1 cellular context compared by ENCODE assay signal in genomic region chr11:57310091-57310490, GRCh38.
TF ChIP-seq lines count a peak whose summit lies in the region.

No MANE protein-coding gene starts in this region.

TF ChIP-seq in GM23338, 12 proteins besides CTCF, POLR2A, EP300 and RAD21:
- TF ChIP-seq POLR2AphosphoS5 (IDR thresholded peaks at IDR 0.05; ENCODE audit: low read depth) (no peak), NANOG (IDR thresholded peaks at IDR 0.05; ENCODE audit: borderline replicate concordance) (no peak), REST (IDR thresholded peaks at IDR 0.05; ENCODE audit: unreplicated experiment) (no peak), CREB1 (CRISPR knock-in tag; IDR thresholded peaks at IDR 0.05; ENCODE audit: low read depth) (no peak), ZNF114 (CRISPR knock-in tag; IDR thresholded peaks at IDR 0.05) (no peak), ZNF331 (CRISPR knock-in tag; IDR thresholded peaks at IDR 0.05; ENCODE audit: low read depth) (no peak), EZH2 (IDR thresholded peaks at IDR 0.05; ENCODE audit: low read depth, unreplicated experiment) (no peak), STAT1 (IDR thresholded peaks at IDR 0.05; ENCODE audit: unreplicated experiment) (no peak), EZH2phosphoT487 (IDR thresholded peaks at IDR 0.05; ENCODE audit: unreplicated experiment) (no peak), JUNB (IDR thresholded peaks at IDR 0.05; ENCODE audit: unreplicated experiment) (no peak)
- TF ChIP-seq, protein P1, sequence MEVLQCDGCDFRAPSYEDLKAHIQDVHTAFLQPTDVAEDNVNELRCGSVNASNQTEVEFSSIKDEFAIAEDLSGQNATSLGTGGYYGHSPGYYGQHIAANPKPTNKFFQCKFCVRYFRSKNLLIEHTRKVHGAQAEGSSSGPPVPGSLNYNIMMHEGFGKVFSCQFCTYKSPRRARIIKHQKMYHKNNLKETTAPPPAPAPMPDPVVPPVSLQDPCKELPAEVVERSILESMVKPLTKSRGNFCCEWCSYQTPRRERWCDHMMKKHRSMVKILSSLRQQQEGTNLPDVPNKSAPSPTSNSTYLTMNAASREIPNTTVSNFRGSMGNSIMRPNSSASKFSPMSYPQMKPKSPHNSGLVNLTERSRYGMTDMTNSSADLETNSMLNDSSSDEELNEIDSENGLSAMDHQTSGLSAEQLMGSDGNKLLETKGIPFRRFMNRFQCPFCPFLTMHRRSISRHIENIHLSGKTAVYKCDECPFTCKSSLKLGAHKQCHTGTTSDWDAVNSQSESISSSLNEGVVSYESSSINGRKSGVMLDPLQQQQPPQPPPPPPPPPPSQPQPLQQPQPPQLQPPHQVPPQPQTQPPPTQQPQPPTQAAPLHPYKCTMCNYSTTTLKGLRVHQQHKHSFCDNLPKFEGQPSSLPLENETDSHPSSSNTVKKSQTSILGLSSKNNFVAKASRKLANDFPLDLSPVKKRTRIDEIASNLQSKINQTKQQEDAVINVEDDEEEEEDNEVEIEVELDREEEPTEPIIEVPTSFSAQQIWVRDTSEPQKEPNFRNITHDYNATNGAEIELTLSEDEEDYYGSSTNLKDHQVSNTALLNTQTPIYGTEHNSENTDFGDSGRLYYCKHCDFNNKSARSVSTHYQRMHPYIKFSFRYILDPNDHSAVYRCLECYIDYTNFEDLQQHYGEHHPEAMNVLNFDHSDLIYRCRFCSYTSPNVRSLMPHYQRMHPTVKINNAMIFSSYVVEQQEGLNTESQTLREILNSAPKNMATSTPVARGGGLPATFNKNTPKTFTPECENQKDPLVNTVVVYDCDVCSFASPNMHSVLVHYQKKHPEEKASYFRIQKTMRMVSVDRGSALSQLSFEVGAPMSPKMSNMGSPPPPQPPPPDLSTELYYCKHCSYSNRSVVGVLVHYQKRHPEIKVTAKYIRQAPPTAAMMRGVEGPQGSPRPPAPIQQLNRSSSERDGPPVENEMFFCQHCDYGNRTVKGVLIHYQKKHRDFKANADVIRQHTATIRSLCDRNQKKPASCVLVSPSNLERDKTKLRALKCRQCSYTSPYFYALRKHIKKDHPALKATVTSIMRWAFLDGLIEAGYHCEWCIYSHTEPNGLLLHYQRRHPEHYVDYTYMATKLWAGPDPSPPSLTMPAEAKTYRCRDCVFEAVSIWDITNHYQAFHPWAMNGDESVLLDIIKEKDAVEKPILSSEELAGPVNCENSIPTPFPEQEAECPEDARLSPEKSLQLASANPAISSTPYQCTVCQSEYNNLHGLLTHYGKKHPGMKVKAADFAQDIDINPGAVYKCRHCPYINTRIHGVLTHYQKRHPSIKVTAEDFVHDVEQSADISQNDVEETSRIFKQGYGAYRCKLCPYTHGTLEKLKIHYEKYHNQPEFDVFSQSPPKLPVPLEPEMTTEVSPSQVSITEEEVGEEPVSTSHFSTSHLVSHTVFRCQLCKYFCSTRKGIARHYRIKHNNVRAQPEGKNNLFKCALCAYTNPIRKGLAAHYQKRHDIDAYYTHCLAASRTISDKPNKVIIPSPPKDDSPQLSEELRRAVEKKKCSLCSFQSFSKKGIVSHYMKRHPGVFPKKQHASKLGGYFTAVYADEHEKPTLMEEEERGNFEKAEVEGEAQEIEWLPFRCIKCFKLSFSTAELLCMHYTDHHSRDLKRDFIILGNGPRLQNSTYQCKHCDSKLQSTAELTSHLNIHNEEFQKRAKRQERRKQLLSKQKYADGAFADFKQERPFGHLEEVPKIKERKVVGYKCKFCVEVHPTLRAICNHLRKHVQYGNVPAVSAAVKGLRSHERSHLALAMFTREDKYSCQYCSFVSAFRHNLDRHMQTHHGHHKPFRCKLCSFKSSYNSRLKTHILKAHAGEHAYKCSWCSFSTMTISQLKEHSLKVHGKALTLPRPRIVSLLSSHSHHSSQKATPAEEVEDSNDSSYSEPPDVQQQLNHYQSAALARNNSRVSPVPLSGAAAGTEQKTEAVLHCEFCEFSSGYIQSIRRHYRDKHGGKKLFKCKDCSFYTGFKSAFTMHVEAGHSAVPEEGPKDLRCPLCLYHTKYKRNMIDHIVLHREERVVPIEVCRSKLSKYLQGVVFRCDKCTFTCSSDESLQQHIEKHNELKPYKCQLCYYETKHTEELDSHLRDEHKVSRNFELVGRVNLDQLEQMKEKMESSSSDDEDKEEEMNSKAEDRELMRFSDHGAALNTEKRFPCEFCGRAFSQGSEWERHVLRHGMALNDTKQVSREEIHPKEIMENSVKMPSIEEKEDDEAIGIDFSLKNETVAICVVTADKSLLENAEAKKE (CRISPR knock-in tag; IDR thresholded peaks at IDR 0.05), result no peak
- TF ChIP-seq, protein P2, sequence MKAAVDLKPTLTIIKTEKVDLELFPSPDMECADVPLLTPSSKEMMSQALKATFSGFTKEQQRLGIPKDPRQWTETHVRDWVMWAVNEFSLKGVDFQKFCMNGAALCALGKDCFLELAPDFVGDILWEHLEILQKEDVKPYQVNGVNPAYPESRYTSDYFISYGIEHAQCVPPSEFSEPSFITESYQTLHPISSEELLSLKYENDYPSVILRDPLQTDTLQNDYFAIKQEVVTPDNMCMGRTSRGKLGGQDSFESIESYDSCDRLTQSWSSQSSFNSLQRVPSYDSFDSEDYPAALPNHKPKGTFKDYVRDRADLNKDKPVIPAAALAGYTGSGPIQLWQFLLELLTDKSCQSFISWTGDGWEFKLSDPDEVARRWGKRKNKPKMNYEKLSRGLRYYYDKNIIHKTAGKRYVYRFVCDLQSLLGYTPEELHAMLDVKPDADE (IDR thresholded peaks at IDR 0.05), result no peak
TF ChIP-seq in GM23338: peak in this region for 0.
